ENCODE assay signal across 5 cellular contexts in the genomic region with DNA sequence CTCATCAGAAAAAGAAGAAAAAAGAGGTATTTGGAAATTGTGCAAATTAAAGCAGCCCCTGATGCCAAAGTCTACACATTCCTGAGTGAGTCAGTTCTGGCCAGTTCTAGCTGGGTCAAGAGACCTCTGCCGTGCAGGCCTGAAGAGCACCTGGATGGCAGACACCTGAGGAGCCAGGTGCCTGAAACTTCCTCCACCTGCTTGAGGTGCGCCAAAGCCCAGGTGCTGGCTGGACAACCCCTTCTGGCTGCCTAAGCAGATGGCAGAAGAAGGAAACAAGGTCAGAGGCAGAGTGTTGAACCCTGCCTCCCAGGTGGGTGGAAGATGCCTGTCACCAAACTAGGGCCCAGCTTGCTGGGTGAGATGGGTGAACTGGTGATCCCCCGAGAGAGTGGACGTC.
DNase-seq lines count a peak whose midpoint lies in the region; ATAC-seq, FAIRE-seq and TF ChIP-seq lines count a peak whose summit lies in the region.
"Not testable (repeated sequence)": the region's sequence is repeated elsewhere in the genome, so short reads cannot be mapped to it uniquely, and the experiment has no call there.

No MANE protein-coding gene starts in this region.

- H3K27ac ChIP-seq in MM.1S (ENCODE audit: low read length), result peak overlapping the region; percentile 73
- not testable (repeated sequence) for H3K27ac ChIP-seq in PC-9; HepG2 (ENCODE audit: extremely low read length, insufficient read depth, low read length)
- peak overlapping the region; percentile 70 to 85 for H3K27ac ChIP-seq in kidney (ENCODE audit: low read depth in 2 of 2, low read length in 2 of 2)

- FAIRE-seq in kidney (lab: Jason Lieb, UNC); HepG2 (lab: Jason Lieb, UNC): not testable (repeated sequence)

- not testable (repeated sequence) for TF ChIP-seq CTCF in MM.1S (IDR thresholded peaks at IDR 0.05; ENCODE audit: low read length); PC-9 (conservative IDR thresholded peaks at IDR 0.05); kidney (IDR thresholded peaks at IDR 0.05; ENCODE audit: borderline replicate concordance, extremely low read depth, insufficient read depth); HepG2 (CRISPR knock-in tag; IDR thresholded peaks at IDR 0.05)

- H4K20me1 ChIP-seq in MM.1S (ENCODE audit: insufficient read depth, low read length); PC-9 (ENCODE audit: insufficient read depth); HepG2 (ENCODE audit: insufficient read depth, low read length): not testable (repeated sequence)

- peak overlapping the region; percentile 17; the same call in 1 of the 2 replicates for H3K4me2 ChIP-seq in MM.1S (ENCODE audit: low read depth, low read length)
- 0 out of 2 replicates have a peak overlapping the region, but pooled peaks have one; percentile 14 for H3K4me2 ChIP-seq in PC-9
- H3K4me2 ChIP-seq in HepG2 (ENCODE audit: low read depth, low read length), result 0 out of 2 replicates have a peak overlapping the region, but pooled peaks have one; percentile 14

- CTCF ChIA-PET in PC-9 (lab: Charles Lee); HepG2 (lab: Yijun Ruan, JAX; ENCODE audit: low intra/inter-chr PET ratio, low total read pairs): not testable (repeated sequence)

- H3K36me3 ChIP-seq in MM.1S (replicated peaks; ENCODE audit: insufficient read depth, low read length); PC-9 (ENCODE audit: low read depth); kidney (ENCODE audit: control insufficient read depth in 1 of 2, insufficient read depth in 2 of 2, low read length in 2 of 2); HepG2 (replicated peaks in 1 of 2; ENCODE audit: control insufficient read depth in 1 of 2, insufficient read depth in 2 of 2, low read length in 2 of 2): not testable (repeated sequence)

- not testable (repeated sequence) for BruUV-seq in PC-9 (replicated peaks; lab: Mats Ljungman, UMichigan); HepG2 (replicated peaks; lab: Mats Ljungman, UMichigan)

- TF ChIP-seq EP300 in HepG2 (IDR thresholded peaks at IDR 0.05; ENCODE audit: low read depth in 2 of 2, low read length in 2 of 2); HepG2 (CRISPR knock-in tag; IDR thresholded peaks at IDR 0.05; ENCODE audit: borderline replicate concordance): not testable (repeated sequence)

- not testable (repeated sequence) for TF ChIP-seq RAD21 in HepG2 (CRISPR knock-in tag; IDR thresholded peaks at IDR 0.05)

- WGBS in HepG2 (ENCODE audit: low lambda C conversion rate), result 0% methylated on average over 4 of the region's 4 CpGs

- H3F3A ChIP-seq in MM.1S (ENCODE audit: insufficient read depth, low read length); PC-9 (ENCODE audit: insufficient read depth, low read depth): not testable (repeated sequence)

- TF ChIP-seq POLR2A in HepG2 (IDR thresholded peaks at IDR 0.05; ENCODE audit: insufficient read depth in 1 of 2, low read depth in 2 of 2, low read length in 2 of 2), result not testable (repeated sequence)

- H3K9me3 ChIP-seq in MM.1S (replicated peaks; ENCODE audit: insufficient read depth, low read length); PC-9 (ENCODE audit: insufficient read depth, low read depth); kidney (ENCODE audit: control insufficient read depth in 1 of 2, low read length in 2 of 2); HepG2 (ENCODE audit: low read length): not testable (repeated sequence)

- not testable (repeated sequence) for ATAC-seq in HepG2

- not testable (repeated sequence) for H3K4me1 ChIP-seq in MM.1S (ENCODE audit: low read length); PC-9 (replicated peaks; ENCODE audit: insufficient read depth); kidney (ENCODE audit: control insufficient read depth in 1 of 2, insufficient read depth in 1 of 2, low read depth in 1 of 2, low read length in 2 of 2); HepG2 (ENCODE audit: insufficient read depth, low read length)

- in situ Hi-C loops in HepG2 (cut with HindIII; ENCODE audit: extremely low pct_ligation_motif_present, low pct_unique_long_range_greater_than_20kb), result not testable (repeated sequence)

- 0 out of 2 replicates have a peak overlapping the region, but pooled peaks have one; percentile 26 for H3K9ac ChIP-seq in MM.1S (ENCODE audit: low read length)
- not testable (repeated sequence) for H3K9ac ChIP-seq in kidney (ENCODE audit: low read length in 2 of 2); HepG2 (ENCODE audit: insufficient read depth, low read depth, low read length)

- H3K79me2 ChIP-seq in MM.1S (ENCODE audit: low read length); PC-9 (ENCODE audit: low read depth); HepG2 (ENCODE audit: insufficient read depth, low read length): not testable (repeated sequence)

- POLR2A ChIA-PET in PC-9 (lab: Charles Lee; ENCODE audit: unreplicated experiment); HepG2 (lab: Yijun Ruan, JAX): not testable (repeated sequence)

- H2AFZ ChIP-seq in MM.1S (ENCODE audit: low read length); PC-9; HepG2 (ENCODE audit: low read length): not testable (repeated sequence)

- peak; percentile 82 for DNase-seq in MM.1S
- DNase-seq in PC-9, result peak in 1 of 2 experiments; percentile 74
- DNase-seq in RPMI8226, result peak; percentile 94
- DNase-seq in kidney; HepG2 (ENCODE audit: low spot score): not testable (repeated sequence)

- not testable (repeated sequence) for H3K9me2 ChIP-seq in MM.1S (replicated peaks; ENCODE audit: insufficient read depth, low read length); PC-9 (ENCODE audit: insufficient read depth)

- not testable (repeated sequence) for H3K4me3 ChIP-seq in MM.1S (ENCODE audit: low read length); PC-9; kidney (ENCODE audit: low read length in 2 of 2); HepG2 (replicated peaks in 1 of 3; ENCODE audit: insufficient read depth in 1 of 3, low read depth in 2 of 3, low read length in 3 of 3)

- not testable (repeated sequence) for H3K27me3 ChIP-seq in MM.1S (replicated peaks; ENCODE audit: insufficient read depth, low read length); PC-9 (ENCODE audit: insufficient read depth, low read depth); HepG2 (ENCODE audit: control insufficient read depth in 1 of 2, insufficient read depth in 2 of 2, low read length in 2 of 2)

- intact Hi-C loops in PC-9 (cut with micrococcal nuclease; ENCODE audit: unreplicated experiment); kidney (cut with DNase I); HepG2 (cut with micrococcal nuclease; ENCODE audit: unreplicated experiment): not testable (repeated sequence)
